In genomic region chr12:122982494-122982850, GRCh38 we compare ENCODE assay signal across 10 cellular contexts. TPM values are rescaled to one million over a fixed set of nuclear protein-coding genes. Genes with fewer than 3 reads are reported as not detected.
DNase-seq lines count a peak whose midpoint lies in the region; ATAC-seq and TF ChIP-seq lines count a peak whose summit lies in the region.
"Had no signal": no experiment of that assay in that cellular context is flagged by ENCODE, and none has a peak within 500 bp of the region (broad histone marks: within the 10 kb centered on the region; RNA-seq: fewer than 3 reads in every experiment).

No MANE protein-coding gene starts in this region.

- TF ChIP-seq CTCF in WTC11 (IDR thresholded peaks at IDR 0.05) (no peak), fibroblast of the aortic adventitia (IDR thresholded peaks at IDR 0.05; ENCODE audit: insufficient read depth, low read length) (no peak)

- peaks cover 29% of the 10 kb centered on the region for H3K4me1 Mint-ChIP-seq in activated CD4-positive, alpha-beta T cell treated with anti-CD3 and anti-CD28 coated beads, Interleukin-2, amount 10 ng/mL, durations not matched to agents 24 days and 14 days
- peaks cover 21% of the 10 kb centered on the region for H3K4me1 Mint-ChIP-seq in WTC11
- H3K4me1 Mint-ChIP-seq in stimulated activated naive B cell treated with anti-CD40 and anti-IgM and Interleukin-4, amounts not matched to agents 10 μg/mL and 1 μg/mL and 100 μg/mL, for 72 hours = peaks cover 43 to 68% of the 10 kb centered on the region in 2 donors

- CTCF ChIA-PET in WTC11 (lab: Charles Lee) = interaction anchor here (1.4 to 2.1 kb wide), 2 partner anchors 122 to 256 kb away, joined by 4 to 5 read pairs; no protein-coding TSS in a partner anchor

- H3K9me3 Mint-ChIP-seq in activated CD4-positive, alpha-beta T cell treated with anti-CD3 and anti-CD28 coated beads, Interleukin-2, amount 10 ng/mL, durations not matched to agents 24 days and 14 days = no peaks in the 10 kb centered on the region
- no peaks in the 10 kb centered on the region for H3K9me3 Mint-ChIP-seq in WTC11
- no peaks in the 10 kb centered on the region for H3K9me3 Mint-ChIP-seq in stimulated activated naive B cell treated with anti-CD40 and anti-IgM and Interleukin-4, amounts not matched to agents 10 μg/mL and 1 μg/mL and 100 μg/mL, for 72 hours

- H3K27me3 Mint-ChIP-seq in activated CD4-positive, alpha-beta T cell treated with anti-CD3 and anti-CD28 coated beads, Interleukin-2, amount 10 ng/mL, durations not matched to agents 24 days and 14 days = no peaks in the 10 kb centered on the region
- no peaks in the 10 kb centered on the region for H3K27me3 Mint-ChIP-seq in WTC11 (ENCODE audit: low read depth)
- no peaks in the 10 kb centered on the region for H3K27me3 Mint-ChIP-seq in stimulated activated naive B cell treated with anti-CD40 and anti-IgM and Interleukin-4, amounts not matched to agents 10 μg/mL and 1 μg/mL and 100 μg/mL, for 72 hours

- no peak for ATAC-seq in WTC11
- ATAC-seq in stimulated activated naive B cell treated with anti-CD40 and anti-IgM and Interleukin-4, amounts not matched to agents 10 μg/mL and 1 μg/mL and 100 μg/mL, for 72 hours (replicated peaks) = no peak
- no peak for ATAC-seq in GM19455 (IDR thresholded peaks at IDR 0.05; ENCODE audit: unreplicated experiment)
- no peak for ATAC-seq in HG03342 (IDR thresholded peaks at IDR 0.05; ENCODE audit: unreplicated experiment)

- peak overlapping the region; percentile 92 for H3K4me3 ChIP-seq in fibroblast of the aortic adventitia (ENCODE audit: low read depth, low read length)

- no peak overlapping the region for H3K27ac Mint-ChIP-seq in activated CD4-positive, alpha-beta T cell treated with anti-CD3 and anti-CD28 coated beads, Interleukin-2, amount 10 ng/mL, durations not matched to agents 24 days and 14 days
- H3K27ac Mint-ChIP-seq in WTC11 = no peak overlapping the region
- no peak overlapping the region for H3K27ac Mint-ChIP-seq in stimulated activated naive B cell treated with anti-CD40 and anti-IgM and Interleukin-4, amounts not matched to agents 10 μg/mL and 1 μg/mL and 100 μg/mL, for 72 hours

- POLR2A ChIA-PET in WTC11 (lab: Charles Lee) = no interaction called here

- intact Hi-C loops in activated CD4-positive, alpha-beta T cell treated with anti-CD3 and anti-CD28 coated beads, Interleukin-2, amount 10 ng/mL, durations not matched to agents 24 days and 14 days (cut with micrococcal nuclease) = loop anchor here (5.0 kb wide), 1 partner anchor 600 kb away; the partner anchor contains the start of gene TMED2

- peak overlapping the region; percentile 94 for H3K4me3 Mint-ChIP-seq in activated CD4-positive, alpha-beta T cell treated with anti-CD3 and anti-CD28 coated beads, Interleukin-2, amount 10 ng/mL, durations not matched to agents 24 days and 14 days
- peak overlapping the region; percentile 85 for H3K4me3 Mint-ChIP-seq in WTC11
- peak overlapping the region; percentile 87 to 91 for H3K4me3 Mint-ChIP-seq in stimulated activated naive B cell treated with anti-CD40 and anti-IgM and Interleukin-4, amounts not matched to agents 10 μg/mL and 1 μg/mL and 100 μg/mL, for 72 hours

- H3K36me3 Mint-ChIP-seq in activated CD4-positive, alpha-beta T cell treated with anti-CD3 and anti-CD28 coated beads, Interleukin-2, amount 10 ng/mL, durations not matched to agents 24 days and 14 days (ENCODE audit: low read depth) = peaks cover 33% of the 10 kb centered on the region
- H3K36me3 Mint-ChIP-seq in WTC11 = peaks cover 4% of the 10 kb centered on the region; the same call in 1 of the 2 replicates
- H3K36me3 Mint-ChIP-seq in stimulated activated naive B cell treated with anti-CD40 and anti-IgM and Interleukin-4, amounts not matched to agents 10 μg/mL and 1 μg/mL and 100 μg/mL, for 72 hours = peaks cover 46 to 52% of the 10 kb centered on the region in 2 donors

- no peak for DNase-seq in activated CD4-positive, alpha-beta T cell treated with anti-CD3 and anti-CD28 coated beads, Interleukin-2, amount 10 ng/mL, durations not matched to agents 24 days and 14 days
- no peak for DNase-seq in activated CD4-positive, alpha-beta T cell treated with anti-CD3 and anti-CD28 coated beads for 48 hours
- DNase-seq in WTC11 (ENCODE audit: low spot score) = no peak
- DNase-seq in fibroblast of the aortic adventitia (ENCODE audit: low read depth) = no peak
- DNase-seq in stimulated activated naive B cell treated with anti-CD40 and anti-IgM and Interleukin-4, amounts not matched to agents 10 μg/mL and 1 μg/mL and 100 μg/mL, for 72 hours = no peak
- DNase-seq in medulla oblongata (ENCODE audit: extremely low spot score) = no peak
- DNase-seq: small intestine, substantia nigra had no signal

TF ChIP-seq in WTC11, 78 proteins besides CTCF, POLR2A, EP300 and RAD21:
- TF ChIP-seq FOXJ3 (CRISPR knock-in tag; IDR thresholded peaks at IDR 0.05; ENCODE audit: borderline replicate concordance) = no peak
- no peak for TF ChIP-seq SP1 (CRISPR knock-in tag; conservative IDR thresholded peaks at IDR 0.05)
- TF ChIP-seq ZNF232 (CRISPR knock-in tag; IDR thresholded peaks at IDR 0.05) = no peak
- TF ChIP-seq TP53 (CRISPR knock-in tag; IDR thresholded peaks at IDR 0.05) = no peak
- no peak for TF ChIP-seq ZNF317 (CRISPR knock-in tag; IDR thresholded peaks at IDR 0.05; ENCODE audit: borderline replicate concordance, low read depth)
- no peak for TF ChIP-seq FOXK1 (CRISPR knock-in tag; IDR thresholded peaks at IDR 0.05)
- no peak for TF ChIP-seq GRHL2 (CRISPR knock-in tag; IDR thresholded peaks at IDR 0.05; ENCODE audit: insufficient replicate concordance, severe bottlenecking)
- TF ChIP-seq TCF7 (CRISPR knock-in tag; IDR thresholded peaks at IDR 0.05; ENCODE audit: low read depth) = no peak
- no peak for TF ChIP-seq ATF2 (CRISPR knock-in tag; IDR thresholded peaks at IDR 0.05; ENCODE audit: borderline replicate concordance, low read depth)

RNA-seq across cellular contexts. Expression of gene ARL6IP4, which starts 2.0 kb away (rescaled TPM):
- 150 and 160 TPM in 2 replicates for total RNA-seq in activated CD4-positive, alpha-beta T cell treated with anti-CD3 and anti-CD28 coated beads, Interleukin-2, amount 10 ng/mL, durations not matched to agents 24 days and 14 days
- total RNA-seq in WTC11 (2021) (133 to 150 TPM (median 146 TPM) in 3 replicates), fibroblast of the aortic adventitia (ENCODE audit: low replicate concordance) (110 and 240 TPM in 2 replicates)

RNA-seq across cellular contexts. Expression of gene OGFOD2, which starts 7.4 kb away (rescaled TPM):
- 22.7 and 23.4 TPM in 2 replicates for total RNA-seq in activated CD4-positive, alpha-beta T cell treated with anti-CD3 and anti-CD28 coated beads, Interleukin-2, amount 10 ng/mL, durations not matched to agents 24 days and 14 days
- total RNA-seq in WTC11 (2021) (17.3 to 28.1 TPM (median 23.9 TPM) in 3 replicates), fibroblast of the aortic adventitia (ENCODE audit: low replicate concordance) (10.3 and 21.4 TPM in 2 replicates)

RNA-seq across cellular contexts. Expression of gene ABCB9, which starts 16.2 kb away (rescaled TPM):
- 3.7 and 4.1 TPM in 2 replicates for total RNA-seq in activated CD4-positive, alpha-beta T cell treated with anti-CD3 and anti-CD28 coated beads, Interleukin-2, amount 10 ng/mL, durations not matched to agents 24 days and 14 days
- total RNA-seq in WTC11 (2021) (4.8 to 6.3 TPM (median 5.8 TPM) in 3 replicates), fibroblast of the aortic adventitia (ENCODE audit: low replicate concordance) (4.4 and 10.3 TPM in 2 replicates)
